ENCODE assay signal across 23 cellular contexts in genomic region chr6:24971067-24971466, GRCh38. TPM values are rescaled to one million over a fixed set of nuclear protein-coding genes. Genes with fewer than 3 reads are reported as not detected.
"Had no signal": no experiment of that assay in that cellular context is flagged by ENCODE, and none has a peak within 500 bp of the region (broad histone marks: within the 10 kb centered on the region; RNA-seq: fewer than 3 reads in every experiment).

No MANE protein-coding gene starts in this region.

- H3K9me3 ChIP-seq: esophagus squamous epithelium, gastroesophageal sphincter, neutrophil, spleen, stomach had no signal

- H3K9me3 Mint-ChIP-seq: dendritic cell treated with granulocyte-macrophage colony-stimulating factor and Interleukin-4, amounts not matched to agents 40 ng/mL and 50 ng/mL, for 4 days; naive B cell had no signal

- H3K27me3 Mint-ChIP-seq: dendritic cell treated with granulocyte-macrophage colony-stimulating factor and Interleukin-4, amounts not matched to agents 40 ng/mL and 50 ng/mL, for 4 days; naive B cell had no signal

- H3K4me3 Mint-ChIP-seq: dendritic cell treated with granulocyte-macrophage colony-stimulating factor and Interleukin-4, amounts not matched to agents 40 ng/mL and 50 ng/mL, for 4 days had no signal

- H3K27ac ChIP-seq: esophagus squamous epithelium, gastroesophageal sphincter, neutrophil, spleen, stomach had no signal

- DNase-seq: esophagus squamous epithelium; foreskin fibroblast; glutamatergic neuron; kidney; left cardiac atrium; left ventricle myocardium superior; mesendoderm; naive B cell; posterior cingulate gyrus; spleen; stimulated activated CD4-positive, alpha-beta T cell treated with anti-CD3 and anti-CD28 coated beads, Interleukin-15, amount 100 ng/mL, for 24 hours; stimulated activated CD4-positive, alpha-beta T cell treated with anti-CD3 and anti-CD28 coated beads, Interleukin-1b, Interleukin-23, amount 100 ng/mL, for 48 hours; stimulated activated CD4-positive, alpha-beta T cell treated with anti-CD3 and anti-CD28 coated beads, Interleukin-4, amount 100 ng/mL, for 24 hours; stimulated activated naive CD4-positive, alpha-beta T cell; stomach; substantia nigra; trophoblast cell had no signal

- H3K27ac Mint-ChIP-seq: dendritic cell treated with granulocyte-macrophage colony-stimulating factor and Interleukin-4, amounts not matched to agents 40 ng/mL and 50 ng/mL, for 4 days had no signal

- H3K27me3 ChIP-seq: esophagus squamous epithelium, gastroesophageal sphincter, neutrophil, spleen, stomach had no signal

- H3K4me3 ChIP-seq: esophagus squamous epithelium, gastroesophageal sphincter, lung, spleen, stomach had no signal

- H3K4me1 ChIP-seq: esophagus squamous epithelium, gastroesophageal sphincter, stomach had no signal

- H3K36me3 ChIP-seq: esophagus squamous epithelium, gastroesophageal sphincter, neutrophil, spleen, stomach had no signal

- ATAC-seq: gastroesophageal sphincter, left cardiac atrium, left ventricle myocardium superior, sciatic nerve had no signal

RNA-seq across cellular contexts. Expression of gene RIPOR2, which starts 35.3 kb away (rescaled TPM):
- total RNA-seq: pulmonary artery endothelial cell had no signal
